In the genomic region with DNA sequence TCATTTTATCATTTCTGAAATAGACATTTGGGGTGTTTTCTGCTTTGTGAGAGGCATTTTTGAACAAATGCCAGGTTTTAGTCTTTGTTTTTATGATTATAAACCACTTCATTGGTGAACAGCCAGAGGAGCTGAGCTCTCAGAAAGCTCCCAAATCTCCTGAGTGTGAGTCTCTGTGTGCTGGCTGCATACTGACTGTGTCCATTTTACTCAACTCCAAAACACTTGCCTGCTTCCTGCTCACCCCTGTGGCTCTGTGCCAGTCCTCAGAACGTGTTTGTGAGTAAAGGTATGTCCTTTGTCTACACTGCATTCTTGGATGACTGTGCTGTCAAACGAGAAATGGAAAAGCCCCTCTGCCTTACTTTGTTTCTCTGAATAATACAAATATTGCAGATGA, we compare ENCODE assay signal across 25 cellular contexts. TPM values are rescaled to one million over a fixed set of nuclear protein-coding genes. Genes with fewer than 3 reads are reported as not detected.
DNase-seq lines count a peak whose midpoint lies in the region; ATAC-seq and TF ChIP-seq lines count a peak whose summit lies in the region.
"Had no signal": no experiment of that assay in that cellular context is flagged by ENCODE, and none has a peak within 500 bp of the region (broad histone marks: within the 10 kb centered on the region; RNA-seq: fewer than 3 reads in every experiment).

No MANE protein-coding gene starts in this region.

- no peaks in the 10 kb centered on the region for H3K9me3 ChIP-seq in thyroid gland
- H3K9me3 ChIP-seq: ascending aorta, esophagus muscularis mucosa, neutrophil, stomach, transverse colon had no signal

- intact Hi-C loops in thyroid gland (cut with DNase I): no loop called here

- no peaks in the 10 kb centered on the region for H3K36me3 ChIP-seq in thyroid gland
- H3K36me3 ChIP-seq: ascending aorta, esophagus muscularis mucosa, neutrophil, stomach, transverse colon had no signal

- H3K27ac ChIP-seq in VCaP (peak overlapping the region; percentile 52), thyroid gland (peak overlapping the region in 2 of 3 donors; percentile 21 to 27)
- H3K27ac ChIP-seq: 22Rv1, ascending aorta, neutrophil, stomach, transverse colon had no signal

- TF ChIP-seq POLR2A in thyroid gland (IDR thresholded peaks at IDR 0.05): no peak

- H3K4me3 ChIP-seq in fibroblast of mammary gland (ENCODE audit: control insufficient read depth, low read depth, low read length) (no peak overlapping the region), thyroid gland (replicated peaks in 1 of 3) (no peak overlapping the region)
- H3K4me3 ChIP-seq: ascending aorta, esophagus muscularis mucosa, stomach, transverse colon had no signal

- peak; percentile 30 for DNase-seq in DMS53 (lab: John Stamatoyannopoulos, UW)
- DNase-seq in DMS53 treated with DMSO at 0.1 percent for 48 hours (lab: John Stamatoyannopoulos, UW; ENCODE audit: unreplicated experiment): no peak
- peak; percentile 7 for DNase-seq in fibroblast of mammary gland (ENCODE audit: low read depth)
- DNase-seq in thyroid gland: peak; percentile 73 to 74
- no peak for DNase-seq in central memory CD4-positive, alpha-beta T cell
- DNase-seq: activated CD4-positive, alpha-beta memory T cell treated with anti-CD3 and anti-CD28 coated beads for 36 hours; CD4-positive, alpha-beta T cell; DMS 273 treated with DMSO at 0.1 percent for 48 hours; effector CD4-positive, alpha-beta T cell; KG1; NCI-H1694; NCI-H510A treated with DMSO at 0.1 percent for 48 hours; NK-92 treated with Interleukin-12 subunit alpha and Interleukin-12 subunit beta, amount 100 ng/mL, for 24 hours; stomach; T-helper 17 cell; transverse colon had no signal

- TF ChIP-seq CTCF in VCaP (conservative IDR thresholded peaks at IDR 0.05) (no peak), fibroblast of mammary gland (conservative IDR thresholded peaks at IDR 0.05; ENCODE audit: control insufficient read depth, insufficient read depth, low read depth, low read length) (no peak), thyroid gland (IDR thresholded peaks at IDR 0.05) (no peak)

- H3K4me1 ChIP-seq in thyroid gland: peaks cover 8 to 11% of the 10 kb centered on the region in 2 donors
- H3K4me1 ChIP-seq: ascending aorta had no signal

- WGBS in thyroid gland, 2 donors: 3 to 8% methylated on average over 2 of the region's 2 CpGs

- no peaks in the 10 kb centered on the region for H3K27me3 ChIP-seq in thyroid gland
- H3K27me3 ChIP-seq: ascending aorta had no signal

- ATAC-seq in HG02840 (IDR thresholded peaks at IDR 0.05; ENCODE audit: low FRiP score, unreplicated experiment): no peak
- ATAC-seq in HG03460 (IDR thresholded peaks at IDR 0.05; ENCODE audit: unreplicated experiment): no peak
- ATAC-seq: T-helper 17 cell had no signal

RNA-seq across cellular contexts. Expression of gene LRAT, which starts 5.4 kb away (rescaled TPM):
- 10 to 100 TPM in 1 of 4 donors, 1 to 10 TPM in 3; 5.8 to 14.4 (median 7.1) TPM for total RNA-seq in thyroid gland
- total RNA-seq: activated CD4-positive, alpha-beta memory T cell treated with anti-CD3 and anti-CD28 coated beads for 36 hours; ascending aorta; CD4-positive, alpha-beta T cell; myocyte; T-helper 17 cell had no signal

RNA-seq across cellular contexts. Expression of gene RBM46, which starts 42.6 kb away (rescaled TPM):
- 1 to 10 TPM in 3 of 4 donors, under 1 TPM in 1; 0.27 to 2.2 (median 1.2) TPM for total RNA-seq in thyroid gland
- total RNA-seq: activated CD4-positive, alpha-beta memory T cell treated with anti-CD3 and anti-CD28 coated beads for 36 hours; ascending aorta; CD4-positive, alpha-beta T cell; myocyte; RPMI7951; stomach; T-helper 17 cell; transverse colon had no signal

Comparison
In these comparisons a context has a peak if more than half of its experiments do, and no peak if none do; other contexts are left out.
1. DNase-seq: peak in DMS53 (single experiment), fibroblast of mammary gland (single experiment) and thyroid gland (2 of 2); none in DMS53 treated with DMSO at 0.1 percent for 48 hours (single experiment) and central memory CD4-positive, alpha-beta T cell (single experiment).